In the genomic region with DNA sequence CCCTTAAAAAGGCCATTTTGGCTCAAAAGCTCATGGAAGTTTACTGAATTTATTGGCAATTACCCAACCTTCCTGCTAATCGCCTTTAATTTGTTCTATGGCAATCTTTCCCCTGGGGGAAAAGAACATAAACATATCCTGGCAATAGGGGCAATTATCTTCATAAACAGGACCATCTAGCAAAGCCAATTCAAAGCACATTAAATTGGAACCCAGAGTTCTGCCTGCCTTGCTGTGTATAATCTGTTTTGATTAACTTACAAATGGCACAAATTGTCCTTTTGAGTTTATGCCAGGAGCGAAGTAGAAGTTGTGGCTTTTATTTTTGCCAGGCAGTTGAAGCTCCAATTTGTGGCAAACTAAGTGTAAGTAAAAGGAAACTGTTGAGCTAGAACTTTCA, we compare ENCODE assay signal across 19 cellular contexts.
A peak's percentile ranks its signal among the peaks of the same experiment; 100 is the strongest.
DNase-seq lines count a peak whose midpoint lies in the region; ATAC-seq and TF ChIP-seq lines count a peak whose summit lies in the region.
"Had no signal": no experiment of that assay in that cellular context is flagged by ENCODE, and none has a peak within 500 bp of the region (broad histone marks: within the 10 kb centered on the region; RNA-seq: fewer than 3 reads in every experiment).

No MANE protein-coding gene starts in this region.

- peak; percentile 6 for DNase-seq in Ammon's horn (ENCODE audit: low spot score)
- peak; percentile 12 for DNase-seq in H4 (ENCODE audit: low spot score)
- peak; percentile 51 for DNase-seq in NCI-H2081 treated with DMSO at 0.1 percent for 48 hours (lab: John Stamatoyannopoulos, UW)
- no peak for DNase-seq in natural killer cell treated with Interleukin-12 subunit alpha and Interleukin-12 subunit beta and Interleukin-15 and Interleukin-18, amount 100 ng/mL, for 72 hours (ENCODE audit: low spot score)
- DNase-seq in NCI-H524 (lab: John Stamatoyannopoulos, UW) = no peak
- DNase-seq: C1 segment of cervical spinal cord, DMS 273 treated with DMSO at 0.1 percent for 48 hours, GDM1, H7, IMR-90, Karpas-422, MM.1S, NCI-H1694, NCI-H526 treated with DMSO at 0.1 percent for 48 hours, PC-3, SJCRH30 had no signal

- no peak overlapping the region for H3K4me3 Mint-ChIP-seq in natural killer cell treated with Interleukin-12 subunit alpha and Interleukin-12 subunit beta and Interleukin-15 and Interleukin-18, amount 100 ng/mL, for 72 hours
- H3K4me3 Mint-ChIP-seq: T-helper 2 cell treated with Interferon-gamma antibody and Interleukin-4, amounts not matched to agents 5 μg/mL and 100 μg/mL, for 36 hours had no signal

- no peaks in the 10 kb centered on the region for H3K4me1 Mint-ChIP-seq in natural killer cell treated with Interleukin-12 subunit alpha and Interleukin-12 subunit beta and Interleukin-15 and Interleukin-18, amount 100 ng/mL, for 72 hours (ENCODE audit: low read depth in 2 of 2)

- no peaks in the 10 kb centered on the region for H3K36me3 Mint-ChIP-seq in natural killer cell treated with Interleukin-12 subunit alpha and Interleukin-12 subunit beta and Interleukin-15 and Interleukin-18, amount 100 ng/mL, for 72 hours

- peaks cover 3% of the 10 kb centered on the region for H3K9me3 Mint-ChIP-seq in natural killer cell treated with Interleukin-12 subunit alpha and Interleukin-12 subunit beta and Interleukin-15 and Interleukin-18, amount 100 ng/mL, for 72 hours
- H3K9me3 Mint-ChIP-seq: T-helper 2 cell treated with Interferon-gamma antibody and Interleukin-4, amounts not matched to agents 5 μg/mL and 100 μg/mL, for 36 hours had no signal

- no peak overlapping the region for H3K27ac Mint-ChIP-seq in natural killer cell treated with Interleukin-12 subunit alpha and Interleukin-12 subunit beta and Interleukin-15 and Interleukin-18, amount 100 ng/mL, for 72 hours
- H3K27ac Mint-ChIP-seq: T-helper 2 cell treated with Interferon-gamma antibody and Interleukin-4, amounts not matched to agents 5 μg/mL and 100 μg/mL, for 36 hours had no signal

- no peaks in the 10 kb centered on the region for H3K27me3 Mint-ChIP-seq in natural killer cell treated with Interleukin-12 subunit alpha and Interleukin-12 subunit beta and Interleukin-15 and Interleukin-18, amount 100 ng/mL, for 72 hours

- ATAC-seq in SK-N-SH treated with all-trans-retinoic acid at 6 μM for 48 hours (peak; percentile 46; the same call in 1 of the 3 replicates), HG02610 (IDR thresholded peaks at IDR 0.05; ENCODE audit: unreplicated experiment) (no peak)
- ATAC-seq in natural killer cell treated with Interleukin-12 subunit alpha and Interleukin-12 subunit beta and Interleukin-15 and Interleukin-18, amount 100 ng/mL, for 72 hours = no peak
- ATAC-seq: PC-3 had no signal

TF ChIP-seq in SK-N-SH treated with all-trans-retinoic acid at 6 μM for 48 hours, 23 proteins besides CTCF, POLR2A, EP300 and RAD21:
- TF ChIP-seq ISL1 (CRISPR knock-in tag; IDR thresholded peaks at IDR 0.05) = peak; percentile 61
- TF ChIP-seq ZNF70 (CRISPR knock-in tag; IDR thresholded peaks at IDR 0.05) = peak; percentile 85
- no peak for TF ChIP-seq RARB (CRISPR knock-in tag; IDR thresholded peaks at IDR 0.05)
- peak; percentile 73; the same call in 1 of the 2 replicates for TF ChIP-seq TCF4 (CRISPR knock-in tag; IDR thresholded peaks at IDR 0.05; ENCODE audit: borderline replicate concordance)
- no peak for TF ChIP-seq ZNF565 (CRISPR knock-in tag; conservative IDR thresholded peaks at IDR 0.05; ENCODE audit: low read depth)
- TF ChIP-seq, protein P1, sequence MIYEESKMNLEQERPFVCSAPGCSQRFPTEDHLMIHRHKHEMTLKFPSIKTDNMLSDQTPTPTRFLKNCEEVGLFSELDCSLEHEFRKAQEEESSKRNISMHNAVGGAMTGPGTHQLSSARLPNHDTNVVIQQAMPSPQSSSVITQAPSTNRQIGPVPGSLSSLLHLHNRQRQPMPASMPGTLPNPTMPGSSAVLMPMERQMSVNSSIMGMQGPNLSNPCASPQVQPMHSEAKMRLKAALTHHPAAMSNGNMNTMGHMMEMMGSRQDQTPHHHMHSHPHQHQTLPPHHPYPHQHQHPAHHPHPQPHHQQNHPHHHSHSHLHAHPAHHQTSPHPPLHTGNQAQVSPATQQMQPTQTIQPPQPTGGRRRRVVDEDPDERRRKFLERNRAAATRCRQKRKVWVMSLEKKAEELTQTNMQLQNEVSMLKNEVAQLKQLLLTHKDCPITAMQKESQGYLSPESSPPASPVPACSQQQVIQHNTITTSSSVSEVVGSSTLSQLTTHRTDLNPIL (CRISPR knock-in tag; IDR thresholded peaks at IDR 0.05; ENCODE audit: low read depth) = no peak
- TF ChIP-seq, protein P2, sequence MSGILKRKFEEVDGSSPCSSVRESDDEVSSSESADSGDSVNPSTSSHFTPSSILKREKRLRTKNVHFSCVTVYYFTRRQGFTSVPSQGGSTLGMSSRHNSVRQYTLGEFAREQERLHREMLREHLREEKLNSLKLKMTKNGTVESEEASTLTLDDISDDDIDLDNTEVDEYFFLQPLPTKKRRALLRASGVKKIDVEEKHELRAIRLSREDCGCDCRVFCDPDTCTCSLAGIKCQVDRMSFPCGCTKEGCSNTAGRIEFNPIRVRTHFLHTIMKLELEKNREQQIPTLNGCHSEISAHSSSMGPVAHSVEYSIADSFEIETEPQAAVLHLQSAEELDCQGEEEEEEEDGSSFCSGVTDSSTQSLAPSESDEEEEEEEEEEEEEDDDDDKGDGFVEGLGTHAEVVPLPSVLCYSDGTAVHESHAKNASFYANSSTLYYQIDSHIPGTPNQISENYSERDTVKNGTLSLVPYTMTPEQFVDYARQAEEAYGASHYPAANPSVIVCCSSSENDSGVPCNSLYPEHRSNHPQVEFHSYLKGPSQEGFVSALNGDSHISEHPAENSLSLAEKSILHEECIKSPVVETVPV (CRISPR knock-in tag; IDR thresholded peaks at IDR 0.05) = no peak

Comparison
In these comparisons a context has a peak if more than half of its experiments do, and no peak if none do; other contexts are left out.
1. DNase-seq: peak in Ammon's horn (single experiment), H4 (single experiment) and NCI-H2081 treated with DMSO at 0.1 percent for 48 hours (single experiment); none in natural killer cell treated with Interleukin-12 subunit alpha and Interleukin-12 subunit beta and Interleukin-15 and Interleukin-18, amount 100 ng/mL, for 72 hours (single experiment) and NCI-H524 (0 of 2).